In the genomic region with DNA sequence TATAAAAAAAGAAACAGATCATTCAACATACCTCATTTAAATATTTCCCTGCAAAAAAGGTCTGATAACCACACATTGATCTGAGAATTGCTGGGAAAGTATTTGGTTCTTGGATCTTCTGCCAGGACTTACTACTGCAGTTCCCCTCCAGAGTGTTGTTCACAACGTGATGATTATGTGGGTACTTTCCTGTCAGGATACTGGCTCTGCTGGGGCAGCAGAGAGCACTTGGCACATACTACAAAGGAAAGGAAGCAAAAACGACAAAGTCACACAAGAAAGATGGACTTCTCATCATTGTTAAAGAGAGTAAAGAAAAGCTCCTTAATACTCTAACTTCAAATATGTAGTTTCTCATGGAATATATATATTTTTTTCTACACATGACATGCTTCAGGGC, we compare ENCODE assay signal across 1 cellular context.
TF ChIP-seq lines count a peak whose summit lies in the region.

No MANE protein-coding gene starts in this region.

TF ChIP-seq in GM23338, 12 proteins besides CTCF, POLR2A, EP300 and RAD21 (continued from another document):
- TF ChIP-seq, protein P1, sequence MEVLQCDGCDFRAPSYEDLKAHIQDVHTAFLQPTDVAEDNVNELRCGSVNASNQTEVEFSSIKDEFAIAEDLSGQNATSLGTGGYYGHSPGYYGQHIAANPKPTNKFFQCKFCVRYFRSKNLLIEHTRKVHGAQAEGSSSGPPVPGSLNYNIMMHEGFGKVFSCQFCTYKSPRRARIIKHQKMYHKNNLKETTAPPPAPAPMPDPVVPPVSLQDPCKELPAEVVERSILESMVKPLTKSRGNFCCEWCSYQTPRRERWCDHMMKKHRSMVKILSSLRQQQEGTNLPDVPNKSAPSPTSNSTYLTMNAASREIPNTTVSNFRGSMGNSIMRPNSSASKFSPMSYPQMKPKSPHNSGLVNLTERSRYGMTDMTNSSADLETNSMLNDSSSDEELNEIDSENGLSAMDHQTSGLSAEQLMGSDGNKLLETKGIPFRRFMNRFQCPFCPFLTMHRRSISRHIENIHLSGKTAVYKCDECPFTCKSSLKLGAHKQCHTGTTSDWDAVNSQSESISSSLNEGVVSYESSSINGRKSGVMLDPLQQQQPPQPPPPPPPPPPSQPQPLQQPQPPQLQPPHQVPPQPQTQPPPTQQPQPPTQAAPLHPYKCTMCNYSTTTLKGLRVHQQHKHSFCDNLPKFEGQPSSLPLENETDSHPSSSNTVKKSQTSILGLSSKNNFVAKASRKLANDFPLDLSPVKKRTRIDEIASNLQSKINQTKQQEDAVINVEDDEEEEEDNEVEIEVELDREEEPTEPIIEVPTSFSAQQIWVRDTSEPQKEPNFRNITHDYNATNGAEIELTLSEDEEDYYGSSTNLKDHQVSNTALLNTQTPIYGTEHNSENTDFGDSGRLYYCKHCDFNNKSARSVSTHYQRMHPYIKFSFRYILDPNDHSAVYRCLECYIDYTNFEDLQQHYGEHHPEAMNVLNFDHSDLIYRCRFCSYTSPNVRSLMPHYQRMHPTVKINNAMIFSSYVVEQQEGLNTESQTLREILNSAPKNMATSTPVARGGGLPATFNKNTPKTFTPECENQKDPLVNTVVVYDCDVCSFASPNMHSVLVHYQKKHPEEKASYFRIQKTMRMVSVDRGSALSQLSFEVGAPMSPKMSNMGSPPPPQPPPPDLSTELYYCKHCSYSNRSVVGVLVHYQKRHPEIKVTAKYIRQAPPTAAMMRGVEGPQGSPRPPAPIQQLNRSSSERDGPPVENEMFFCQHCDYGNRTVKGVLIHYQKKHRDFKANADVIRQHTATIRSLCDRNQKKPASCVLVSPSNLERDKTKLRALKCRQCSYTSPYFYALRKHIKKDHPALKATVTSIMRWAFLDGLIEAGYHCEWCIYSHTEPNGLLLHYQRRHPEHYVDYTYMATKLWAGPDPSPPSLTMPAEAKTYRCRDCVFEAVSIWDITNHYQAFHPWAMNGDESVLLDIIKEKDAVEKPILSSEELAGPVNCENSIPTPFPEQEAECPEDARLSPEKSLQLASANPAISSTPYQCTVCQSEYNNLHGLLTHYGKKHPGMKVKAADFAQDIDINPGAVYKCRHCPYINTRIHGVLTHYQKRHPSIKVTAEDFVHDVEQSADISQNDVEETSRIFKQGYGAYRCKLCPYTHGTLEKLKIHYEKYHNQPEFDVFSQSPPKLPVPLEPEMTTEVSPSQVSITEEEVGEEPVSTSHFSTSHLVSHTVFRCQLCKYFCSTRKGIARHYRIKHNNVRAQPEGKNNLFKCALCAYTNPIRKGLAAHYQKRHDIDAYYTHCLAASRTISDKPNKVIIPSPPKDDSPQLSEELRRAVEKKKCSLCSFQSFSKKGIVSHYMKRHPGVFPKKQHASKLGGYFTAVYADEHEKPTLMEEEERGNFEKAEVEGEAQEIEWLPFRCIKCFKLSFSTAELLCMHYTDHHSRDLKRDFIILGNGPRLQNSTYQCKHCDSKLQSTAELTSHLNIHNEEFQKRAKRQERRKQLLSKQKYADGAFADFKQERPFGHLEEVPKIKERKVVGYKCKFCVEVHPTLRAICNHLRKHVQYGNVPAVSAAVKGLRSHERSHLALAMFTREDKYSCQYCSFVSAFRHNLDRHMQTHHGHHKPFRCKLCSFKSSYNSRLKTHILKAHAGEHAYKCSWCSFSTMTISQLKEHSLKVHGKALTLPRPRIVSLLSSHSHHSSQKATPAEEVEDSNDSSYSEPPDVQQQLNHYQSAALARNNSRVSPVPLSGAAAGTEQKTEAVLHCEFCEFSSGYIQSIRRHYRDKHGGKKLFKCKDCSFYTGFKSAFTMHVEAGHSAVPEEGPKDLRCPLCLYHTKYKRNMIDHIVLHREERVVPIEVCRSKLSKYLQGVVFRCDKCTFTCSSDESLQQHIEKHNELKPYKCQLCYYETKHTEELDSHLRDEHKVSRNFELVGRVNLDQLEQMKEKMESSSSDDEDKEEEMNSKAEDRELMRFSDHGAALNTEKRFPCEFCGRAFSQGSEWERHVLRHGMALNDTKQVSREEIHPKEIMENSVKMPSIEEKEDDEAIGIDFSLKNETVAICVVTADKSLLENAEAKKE (CRISPR knock-in tag; IDR thresholded peaks at IDR 0.05) = no peak
- TF ChIP-seq, protein P2, sequence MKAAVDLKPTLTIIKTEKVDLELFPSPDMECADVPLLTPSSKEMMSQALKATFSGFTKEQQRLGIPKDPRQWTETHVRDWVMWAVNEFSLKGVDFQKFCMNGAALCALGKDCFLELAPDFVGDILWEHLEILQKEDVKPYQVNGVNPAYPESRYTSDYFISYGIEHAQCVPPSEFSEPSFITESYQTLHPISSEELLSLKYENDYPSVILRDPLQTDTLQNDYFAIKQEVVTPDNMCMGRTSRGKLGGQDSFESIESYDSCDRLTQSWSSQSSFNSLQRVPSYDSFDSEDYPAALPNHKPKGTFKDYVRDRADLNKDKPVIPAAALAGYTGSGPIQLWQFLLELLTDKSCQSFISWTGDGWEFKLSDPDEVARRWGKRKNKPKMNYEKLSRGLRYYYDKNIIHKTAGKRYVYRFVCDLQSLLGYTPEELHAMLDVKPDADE (IDR thresholded peaks at IDR 0.05) = no peak
- TF ChIP-seq ZNF331 (CRISPR knock-in tag; IDR thresholded peaks at IDR 0.05; ENCODE audit: low read depth) (no peak), NANOG (IDR thresholded peaks at IDR 0.05; ENCODE audit: borderline replicate concordance) (no peak)
